ENCODE assay signal across 21 cellular contexts in the genomic region with DNA sequence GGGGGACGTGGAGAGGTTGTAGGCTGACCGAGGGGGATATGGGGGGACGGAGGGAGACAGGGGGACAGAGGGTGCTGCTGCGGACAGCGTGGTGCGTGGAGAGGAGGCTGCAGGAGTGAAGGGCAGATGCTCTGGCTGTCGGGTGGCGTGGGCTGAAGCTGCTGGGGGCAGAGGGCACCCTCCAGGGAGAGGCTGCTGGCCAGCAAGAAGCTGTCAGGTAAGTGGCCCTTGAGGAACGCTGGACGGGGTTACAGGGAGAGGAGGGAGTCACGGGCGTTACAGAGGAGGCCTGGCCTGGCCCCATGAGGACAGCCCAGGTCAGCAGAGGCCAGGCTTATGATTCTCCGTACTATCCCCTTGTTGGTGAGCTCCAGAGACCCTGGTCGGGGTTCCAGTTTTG. TPM values are rescaled to one million over a fixed set of nuclear protein-coding genes. Genes with fewer than 3 reads are reported as not detected.
DNase-seq lines count a peak whose midpoint lies in the region; ATAC-seq, FAIRE-seq and TF ChIP-seq lines count a peak whose summit lies in the region.
"Had no signal": no experiment of that assay in that cellular context is flagged by ENCODE, and none has a peak within 500 bp of the region (broad histone marks: within the 10 kb centered on the region; RNA-seq: fewer than 3 reads in every experiment).

No MANE protein-coding gene starts in this region.

- H3K4me3 ChIP-seq in HepG2 (replicated peaks in 1 of 3; ENCODE audit: insufficient read depth in 1 of 3, low read depth in 2 of 3, low read length in 3 of 3) (no peak overlapping the region), right lobe of liver (no peak overlapping the region), WERI-Rb-1 (ENCODE audit: low read depth, low read length) (no peak overlapping the region)

- H3K79me2 ChIP-seq in HepG2 (ENCODE audit: insufficient read depth, low read length) = no peaks in the 10 kb centered on the region

- H3K4me1 ChIP-seq in HepG2 (ENCODE audit: insufficient read depth, low read length) = peaks cover 8% of the 10 kb centered on the region; the same call in 1 of the 2 replicates
- no peaks in the 10 kb centered on the region for H3K4me1 ChIP-seq in right lobe of liver

- CTCF ChIA-PET in HepG2 (lab: Yijun Ruan, JAX; ENCODE audit: low intra/inter-chr PET ratio, low total read pairs) = no interaction called here

- peaks cover 6% of the 10 kb centered on the region for H3K27me3 Mint-ChIP-seq in neural crest cell (ENCODE audit: low read depth)

- no peak overlapping the region for H3K9ac ChIP-seq in HepG2 (ENCODE audit: insufficient read depth, low read depth, low read length)

- in situ Hi-C loops in HepG2 (cut with HindIII; ENCODE audit: extremely low pct_ligation_motif_present, low pct_unique_long_range_greater_than_20kb) = no loop called here

- intact Hi-C loops in HepG2 (cut with micrococcal nuclease; ENCODE audit: unreplicated experiment) = no loop called here
- intact Hi-C loops in right lobe of liver (cut with DNase I) = no loop called here

- H3K36me3 Mint-ChIP-seq in neural crest cell (ENCODE audit: low read depth) = no peaks in the 10 kb centered on the region
- H3K36me3 Mint-ChIP-seq: CD4-positive, alpha-beta memory T cell had no signal

- H3K4me3 Mint-ChIP-seq in neural crest cell = no peak overlapping the region
- H3K4me3 Mint-ChIP-seq: CD4-positive, alpha-beta memory T cell had no signal

- no peak overlapping the region for H2AFZ ChIP-seq in HepG2 (ENCODE audit: low read length)

- H3K27ac ChIP-seq in HepG2 (ENCODE audit: extremely low read length, insufficient read depth, low read length) (no peak overlapping the region), right lobe of liver (no peak overlapping the region), WERI-Rb-1 (peak overlapping the region; percentile 47)

- H3K36me3 ChIP-seq in HepG2 (replicated peaks in 1 of 2; ENCODE audit: control insufficient read depth in 1 of 2, insufficient read depth in 2 of 2, low read length in 2 of 2) (no peaks in the 10 kb centered on the region), right lobe of liver (no peaks in the 10 kb centered on the region), WERI-Rb-1 (no peaks in the 10 kb centered on the region)

- POLR2A ChIA-PET in HepG2 (lab: Yijun Ruan, JAX) = no interaction called here

- no TSS peak for BruUV-seq in HepG2 (replicated peaks; lab: Mats Ljungman, UMichigan)

- TF ChIP-seq CTCF in HepG2 (CRISPR knock-in tag; IDR thresholded peaks at IDR 0.05) (no peak), right lobe of liver (IDR thresholded peaks at IDR 0.05) (no peak), WERI-Rb-1 (IDR thresholded peaks at IDR 0.05; ENCODE audit: low read depth, low read length) (no peak), neural crest cell (conservative IDR thresholded peaks at IDR 0.05) (no peak)

- ATAC-seq in HepG2 (no peak), right lobe of liver (no peak), HG03457 (IDR thresholded peaks at IDR 0.05; ENCODE audit: unreplicated experiment) (no peak)

- no peaks in the 10 kb centered on the region for H3K9me3 Mint-ChIP-seq in neural crest cell
- H3K9me3 Mint-ChIP-seq: CD4-positive, alpha-beta memory T cell had no signal

- peaks cover 6% of the 10 kb centered on the region for H3K4me1 Mint-ChIP-seq in neural crest cell
- H3K4me1 Mint-ChIP-seq: CD4-positive, alpha-beta memory T cell had no signal

- TF ChIP-seq POLR2A in HepG2 (IDR thresholded peaks at IDR 0.05; ENCODE audit: insufficient read depth in 1 of 2, low read depth in 2 of 2, low read length in 2 of 2) = no peak
- TF ChIP-seq POLR2A in right lobe of liver (IDR thresholded peaks at IDR 0.05) = no peak

- H3K27me3 ChIP-seq in HepG2 (ENCODE audit: control insufficient read depth in 1 of 2, insufficient read depth in 2 of 2, low read length in 2 of 2) = peaks cover 19 to 74% of the 10 kb centered on the region in 2 experiments; a peak in 4 of 5 replicates
- no peaks in the 10 kb centered on the region for H3K27me3 ChIP-seq in right lobe of liver
- no peaks in the 10 kb centered on the region for H3K27me3 ChIP-seq in WERI-Rb-1 (ENCODE audit: insufficient read depth, low read depth, severe bottlenecking)

- no peaks in the 10 kb centered on the region for H4K20me1 ChIP-seq in HepG2 (ENCODE audit: insufficient read depth, low read length)

- FAIRE-seq in HepG2 (lab: Jason Lieb, UNC) = no peak
- FAIRE-seq: GM12891, GM18507 had no signal

- H3K27ac Mint-ChIP-seq in neural crest cell (ENCODE audit: unreplicated experiment) = peak overlapping the region; percentile 62
- H3K27ac Mint-ChIP-seq: CD4-positive, alpha-beta memory T cell had no signal

- no peak for TF ChIP-seq RAD21 in HepG2 (CRISPR knock-in tag; IDR thresholded peaks at IDR 0.05)

- TF ChIP-seq EP300 in HepG2 (IDR thresholded peaks at IDR 0.05; ENCODE audit: low read depth in 2 of 2, low read length in 2 of 2) (no peak), HepG2 (CRISPR knock-in tag; IDR thresholded peaks at IDR 0.05; ENCODE audit: borderline replicate concordance) (no peak)

- DNase-seq in HepG2 (ENCODE audit: low spot score) (no peak), right lobe of liver (no peak), WERI-Rb-1 (no peak), neural crest cell (ENCODE audit: low read depth, low spot score) (no peak)
- DNase-seq in stimulated activated CD4-positive, alpha-beta T cell treated with anti-CD3 and anti-CD28 coated beads, Interleukin-1b, Interleukin-23, amount 100 ng/mL, for 48 hours = no peak
- DNase-seq: C1 segment of cervical spinal cord, Calu3, COR-L47, DMS53, DMS79 treated with DMSO at 0.1 percent for 48 hours, GF-D8, GOT3, H7, HCEC 1CT had no signal

- 23% methylated on average over 9 of the region's 14 CpGs for WGBS in HepG2 (ENCODE audit: low lambda C conversion rate)
- 83% methylated on average over 12 of the region's 14 CpGs for WGBS in right lobe of liver (ENCODE audit: insufficient coverage, low coverage, low lambda C conversion rate, missing lambda C conversion rate)

- H3K4me2 ChIP-seq in HepG2 (ENCODE audit: low read depth, low read length) = no peak overlapping the region

- no peaks in the 10 kb centered on the region for H3K9me3 ChIP-seq in HepG2 (ENCODE audit: low read length)
- no peaks in the 10 kb centered on the region for H3K9me3 ChIP-seq in right lobe of liver
- H3K9me3 ChIP-seq in WERI-Rb-1 (ENCODE audit: severe bottlenecking) = no peaks in the 10 kb centered on the region

TF ChIP-seq in HepG2, 621 proteins besides CTCF, POLR2A, EP300 and RAD21 (continues in another document):
- TF ChIP-seq PCBP1 (IDR thresholded peaks at IDR 0.05; ENCODE audit: borderline replicate concordance, low read depth, low read length) = 0 out of 2 replicates have a peak, but pooled peaks have one; percentile 26

RNA-seq across cellular contexts. Expression of gene YKT6, which starts 27.1 kb away (rescaled TPM):
- total RNA-seq in HepG2 (2016; rRNA removed; fragmentation: Illumina TruSeq; extraction: Trizol) (52.2 and 59.0 TPM in 2 replicates), right lobe of liver (10 to 100 TPM; 15.0 to 23.8 (median 19.2) TPM), neural crest cell (95.9 and 97.4 TPM in 2 replicates)
- total RNA-seq in HepG2 (2016; cell fraction: cytosol; rRNA removed; fragmentation: Illumina TruSeq; extraction: Trizol; ENCODE audit: low read depth) = 32.5 and 39.5 TPM in 2 replicates
- total RNA-seq in HepG2 (2016; cell fraction: insoluble cytoplasmic fraction; rRNA removed; fragmentation: Illumina TruSeq; extraction: Trizol) = 50.3 and 53.4 TPM in 2 replicates
- total RNA-seq in HepG2 (2016; cell fraction: membrane; rRNA removed; fragmentation: Illumina TruSeq; extraction: Trizol) = 72.2 and 82.9 TPM in 2 replicates
- 29.8 and 32.8 TPM in 2 replicates for total RNA-seq in HepG2 (2016; cell fraction: nucleus; rRNA removed; fragmentation: Illumina TruSeq; extraction: Trizol)
- polyA plus RNA-seq in HepG2 (2011; rRNA removed) = 60.3 and 65.6 TPM in 2 replicates
- 59.3 and 64.4 TPM in 2 replicates for polyA plus RNA-seq in HepG2 (2011; cell fraction: cytosol; rRNA removed)
- polyA plus RNA-seq in HepG2 (2011; cell fraction: nucleus; rRNA removed) = 71.8 and 75.7 TPM in 2 replicates
- polyA plus RNA-seq in HepG2 (2012) = 36.1 and 46.4 TPM in 2 replicates
- 51.9 and 71.1 TPM in 2 replicates for polyA plus RNA-seq in HepG2 (2016; cell fraction: cytosol; fragmentation: Illumina TruSeq; extraction: Trizol; ENCODE audit: low read depth)
- 67.7 and 77.1 TPM in 2 replicates for polyA plus RNA-seq in HepG2 (2016; cell fraction: insoluble cytoplasmic fraction; fragmentation: Illumina TruSeq; extraction: Trizol; ENCODE audit: low read depth)
- 72.0 and 86.2 TPM in 2 replicates for polyA plus RNA-seq in HepG2 (2016; cell fraction: membrane; fragmentation: Illumina TruSeq; extraction: Trizol; ENCODE audit: low read depth)
- polyA plus RNA-seq in HepG2 (2016; cell fraction: nucleus; fragmentation: Illumina TruSeq; extraction: Trizol; ENCODE audit: insufficient read depth, low read depth) = 65.4 and 71.2 TPM in 2 replicates
- polyA minus RNA-seq in HepG2 (2011; rRNA and poly(A)+ RNA removed; ENCODE audit: low replicate concordance) = 55.8 and 105 TPM in 2 replicates
- polyA minus RNA-seq in HepG2 (2011; cell fraction: cytosol; rRNA and poly(A)+ RNA removed) = 19.1 and 20.7 TPM in 2 replicates
- 38.1 and 44.4 TPM in 2 replicates for polyA minus RNA-seq in HepG2 (2011; cell fraction: nucleus; rRNA and poly(A)+ RNA removed)

RNA-seq across cellular contexts. Expression of gene GCK, which starts 38.7 kb away (rescaled TPM):
- total RNA-seq in HepG2 (2016; rRNA removed; fragmentation: Illumina TruSeq; extraction: Trizol) = not detected in 2 replicates
- not detected in 2 replicates for total RNA-seq in HepG2 (2016; cell fraction: cytosol; rRNA removed; fragmentation: Illumina TruSeq; extraction: Trizol; ENCODE audit: low read depth)
- total RNA-seq in HepG2 (2016; cell fraction: insoluble cytoplasmic fraction; rRNA removed; fragmentation: Illumina TruSeq; extraction: Trizol) = not detected in 2 replicates
- total RNA-seq in HepG2 (2016; cell fraction: membrane; rRNA removed; fragmentation: Illumina TruSeq; extraction: Trizol) = not detected in 2 replicates
- total RNA-seq in HepG2 (2016; cell fraction: nucleus; rRNA removed; fragmentation: Illumina TruSeq; extraction: Trizol) = not detected in 2 replicates
- not detected in 2 replicates for polyA plus RNA-seq in HepG2 (2011; rRNA removed)
- not detected in 2 replicates for polyA plus RNA-seq in HepG2 (2011; cell fraction: cytosol; rRNA removed)
- not detected in 2 replicates for polyA plus RNA-seq in HepG2 (2011; cell fraction: nucleus; rRNA removed)
- polyA plus RNA-seq in HepG2 (2012) = 0.55 TPM in 1 of 2 replicates, not detected in the other
- polyA plus RNA-seq in HepG2 (2016; cell fraction: cytosol; fragmentation: Illumina TruSeq; extraction: Trizol; ENCODE audit: low read depth) = not detected in 2 replicates
- not detected in 2 replicates for polyA plus RNA-seq in HepG2 (2016; cell fraction: insoluble cytoplasmic fraction; fragmentation: Illumina TruSeq; extraction: Trizol; ENCODE audit: low read depth)
- not detected in 2 replicates for polyA plus RNA-seq in HepG2 (2016; cell fraction: membrane; fragmentation: Illumina TruSeq; extraction: Trizol; ENCODE audit: low read depth)
- polyA plus RNA-seq in HepG2 (2016; cell fraction: nucleus; fragmentation: Illumina TruSeq; extraction: Trizol; ENCODE audit: insufficient read depth, low read depth) = not detected in 2 replicates
- polyA minus RNA-seq in HepG2 (2011; rRNA and poly(A)+ RNA removed; ENCODE audit: low replicate concordance) = not detected in 2 replicates
- not detected in 2 replicates for polyA minus RNA-seq in HepG2 (2011; cell fraction: cytosol; rRNA and poly(A)+ RNA removed)
- not detected in 2 replicates for polyA minus RNA-seq in HepG2 (2011; cell fraction: nucleus; rRNA and poly(A)+ RNA removed)
- total RNA-seq in right lobe of liver = 1 to 10 TPM in 4 of 6 experiments, under 1 TPM in 2; 0.50 to 5.9 (median 2.0) TPM
- 0.42 and 0.52 TPM in 2 replicates for total RNA-seq in neural crest cell
- total RNA-seq: A172, A673, Calu3, G401 had no signal
